ENCODE assay signal across 24 cellular contexts in the genomic region with DNA sequence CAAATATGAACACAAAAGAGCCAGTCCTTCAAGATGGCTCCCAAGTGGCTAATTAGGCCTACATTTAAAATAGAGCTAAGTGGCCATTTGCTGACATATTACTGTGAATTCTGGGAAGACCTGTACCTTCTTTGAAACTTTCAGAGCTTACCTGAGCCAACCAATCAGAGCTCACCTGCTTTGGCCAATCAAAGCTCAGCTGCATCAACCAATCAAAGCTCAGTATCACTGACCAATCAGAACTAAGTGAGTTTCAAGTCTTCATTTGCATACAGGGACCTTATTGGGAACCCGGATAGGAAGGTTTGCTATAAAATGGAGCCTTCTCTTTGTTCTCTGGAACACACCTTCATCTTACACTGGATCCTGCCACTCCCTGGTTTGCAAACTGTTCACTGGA.
DNase-seq lines count a peak whose midpoint lies in the region; ATAC-seq and TF ChIP-seq lines count a peak whose summit lies in the region.
"Had no signal": no experiment of that assay in that cellular context is flagged by ENCODE, and none has a peak within 500 bp of the region (broad histone marks: within the 10 kb centered on the region; RNA-seq: fewer than 3 reads in every experiment).

No MANE protein-coding gene starts in this region.

- H3K27ac ChIP-seq in Karpas-422 (ENCODE audit: low read length), result no peak overlapping the region
- H3K27ac ChIP-seq: 22Rv1; A549; BLaER1 treated with 17β-estradiol and CSF1 and Interleukin-3, amounts not matched to agents 10 nM and 100 nM; C4-2B had no signal

- H3K27ac Mint-ChIP-seq in naive thymus-derived CD8-positive, alpha-beta T cell, result no peak overlapping the region
- H3K27ac Mint-ChIP-seq: B cell; CD4-positive, alpha-beta T cell; CD8-positive, alpha-beta T cell had no signal

- H3K4me1 Mint-ChIP-seq in naive thymus-derived CD8-positive, alpha-beta T cell, result no peaks in the 10 kb centered on the region
- H3K4me1 Mint-ChIP-seq: B cell had no signal

- no peak overlapping the region for H3K4me3 Mint-ChIP-seq in naive thymus-derived CD8-positive, alpha-beta T cell
- H3K4me3 Mint-ChIP-seq: B cell; CD4-positive, alpha-beta T cell; CD8-positive, alpha-beta T cell had no signal

- POLR2A ChIA-PET in naive thymus-derived CD8-positive, alpha-beta T cell (lab: Charles Lee), result no interaction called here

- no peak overlapping the region for H3K9ac ChIP-seq in Karpas-422 (ENCODE audit: low read length)
- H3K9ac ChIP-seq: BLaER1 treated with 17β-estradiol and CSF1 and Interleukin-3, amounts not matched to agents 10 nM and 100 nM had no signal

- no peaks in the 10 kb centered on the region for H3K27me3 ChIP-seq in Karpas-422 (ENCODE audit: low read length)

- H3K36me3 ChIP-seq in Karpas-422 (ENCODE audit: insufficient read depth, low read length), result no peaks in the 10 kb centered on the region
- H3K36me3 ChIP-seq: BLaER1 treated with 17β-estradiol and CSF1 and Interleukin-3, amounts not matched to agents 10 nM and 100 nM had no signal

- in situ Hi-C loops in Caki2 (cut with HindIII; ENCODE audit: low pct_unique_long_range_greater_than_20kb, low sequenced_read_pairs) (no loop called here), SK-MEL-5 (cut with HindIII; ENCODE audit: low pct_unique_long_range_greater_than_20kb, low sequenced_read_pairs) (no loop called here)

- peak; percentile 34 for DNase-seq in Caki2 (ENCODE audit: low read depth)
- DNase-seq in Karpas-422, result peak; percentile 62
- peak; percentile 3 for DNase-seq in SK-MEL-5 (ENCODE audit: low read depth, low spot score)
- DNase-seq in erythroblast (lab: John Stamatoyannopoulos, UW), result peak; percentile 15 to 21
- DNase-seq in naive thymus-derived CD8-positive, alpha-beta T cell, result no peak
- DNase-seq in stimulated activated CD4-positive, alpha-beta T cell treated with anti-CD3 and anti-CD28 coated beads, Interleukin-4, amount 100 ng/mL, for 4 hours, result no peak
- DNase-seq: AML-193; Caco-2; CD4-positive, alpha-beta T cell; CD8-positive, alpha-beta T cell; DMS 273 treated with DMSO at 0.1 percent for 48 hours; DMS153; DMS53; DMS79; DND-41; EL; GDM1 had no signal

- H3K4me3 ChIP-seq in Karpas-422 (ENCODE audit: low read length), result no peak overlapping the region
- H3K4me3 ChIP-seq: A549; BLaER1 treated with 17β-estradiol and CSF1 and Interleukin-3, amounts not matched to agents 10 nM and 100 nM; GM12878 had no signal

- H3K4me1 ChIP-seq in Karpas-422 (ENCODE audit: low read length), result no peaks in the 10 kb centered on the region
- H3K4me1 ChIP-seq: A549, Caco-2 had no signal

- H3K36me3 Mint-ChIP-seq in naive thymus-derived CD8-positive, alpha-beta T cell, result no peaks in the 10 kb centered on the region
- H3K36me3 Mint-ChIP-seq: CD8-positive, alpha-beta T cell had no signal

- H2AFZ ChIP-seq in Karpas-422 (ENCODE audit: low read length), result no peak overlapping the region

- no peaks in the 10 kb centered on the region for H3K9me2 ChIP-seq in Karpas-422 (replicated peaks; ENCODE audit: insufficient read depth, low read length)

- TF ChIP-seq POLR2A in erythroblast (IDR thresholded peaks at IDR 0.05; ENCODE audit: low read length), result no peak

- H3K9me3 Mint-ChIP-seq in naive thymus-derived CD8-positive, alpha-beta T cell, result peaks cover 0 to 4% (median under 1%) of the 10 kb centered on the region in 9 donors
- H3K9me3 Mint-ChIP-seq: CD4-positive, alpha-beta T cell had no signal

- no peaks in the 10 kb centered on the region for H3K79me2 ChIP-seq in Karpas-422 (ENCODE audit: low read length)

- H3K27me3 Mint-ChIP-seq in naive thymus-derived CD8-positive, alpha-beta T cell, result peaks cover 2 to 11% (median 6%) of the 10 kb centered on the region in 5 donors

- no peak overlapping the region for H3K4me2 ChIP-seq in Karpas-422 (ENCODE audit: low read depth, low read length, poor library complexity, severe bottlenecking)
- H3K4me2 ChIP-seq: A549; BLaER1 treated with 17β-estradiol and CSF1 and Interleukin-3, amounts not matched to agents 10 nM and 100 nM had no signal

- ATAC-seq in naive thymus-derived CD8-positive, alpha-beta T cell, result no peak
- no peak for ATAC-seq in GM21360 (IDR thresholded peaks at IDR 0.05; ENCODE audit: unreplicated experiment)
- ATAC-seq: A549; CD8-positive, alpha-beta T cell; GM12878 had no signal

- no peaks in the 10 kb centered on the region for H4K20me1 ChIP-seq in Karpas-422 (ENCODE audit: insufficient read depth, low read depth, low read length)
- H4K20me1 ChIP-seq: BLaER1 treated with 17β-estradiol and CSF1 and Interleukin-3, amounts not matched to agents 10 nM and 100 nM had no signal

- no peaks in the 10 kb centered on the region; the same call in 1 of the 2 replicates for H3K9me3 ChIP-seq in Karpas-422 (ENCODE audit: low read length)
- H3K9me3 ChIP-seq: A549 had no signal

Comparison
In these comparisons a context has a peak if more than half of its experiments do, and no peak if none do; other contexts are left out.
1. DNase-seq: peak in Caki2 (single experiment), Karpas-422 (single experiment), SK-MEL-5 (single experiment) and erythroblast (2 of 2); none in naive thymus-derived CD8-positive, alpha-beta T cell (0 of 10) and stimulated activated CD4-positive, alpha-beta T cell treated with anti-CD3 and anti-CD28 coated beads, Interleukin-4, amount 100 ng/mL, for 4 hours (0 of 2).